ENCODE assay signal across 8 cellular contexts in genomic region chr19:4068058-4068966, GRCh38. TPM values are rescaled to one million over a fixed set of nuclear protein-coding genes. Genes with fewer than 3 reads are reported as not detected.
DNase-seq lines count a peak whose midpoint lies in the region; ATAC-seq and TF ChIP-seq lines count a peak whose summit lies in the region.

No MANE protein-coding gene starts in this region.

- H3K27me3 ChIP-seq in Panc1 (ENCODE audit: control insufficient read depth, insufficient read depth, low read length) (no peaks in the 10 kb centered on the region), esophagus (ENCODE audit: control insufficient read depth in 1 of 2, insufficient read depth in 2 of 2, low read length in 2 of 2) (no peaks in the 10 kb centered on the region)

- in situ Hi-C loops in Panc1 (cut with HindIII; ENCODE audit: low pct_unique_long_range_greater_than_20kb, low sequenced_read_pairs), result no loop called here

- WGBS in esophagus, 2 donors, result 26 to 28% methylated on average over 29 to 31 of the region's 31 CpGs

- intact Hi-C loops in Panc1 (cut with micrococcal nuclease; ENCODE audit: unreplicated experiment), result no loop called here

- H3K4me1 ChIP-seq in Panc1 (ENCODE audit: control insufficient read depth, insufficient read depth, low read length) (0 out of 2 replicates have a peak, but pooled peaks cover 5% of the 10 kb centered on the region), esophagus (ENCODE audit: control insufficient read depth in 2 of 2, insufficient read depth in 2 of 2, low read length in 1 of 2) (peaks cover 0 to 6% of the 10 kb centered on the region in 2 donors)

- H3K27ac ChIP-seq in Panc1 (ENCODE audit: low read length) (peak overlapping the region; percentile 26; the same call in 1 of the 2 replicates), esophagus (ENCODE audit: low read depth in 2 of 2, low read length in 1 of 2) (peak overlapping the region; percentile 96 to 100)

- H3K36me3 ChIP-seq in Panc1 (ENCODE audit: control insufficient read depth, insufficient read depth, low read length) (no peaks in the 10 kb centered on the region; the same call in 1 of the 2 replicates), esophagus (ENCODE audit: control insufficient read depth in 2 of 2, insufficient read depth in 2 of 2, low read length in 1 of 2) (peaks cover 0 to 5% of the 10 kb centered on the region in 2 donors)

- BruUV-seq in Panc1 (replicated peaks; lab: Mats Ljungman, UMichigan), result no TSS peak

- ATAC-seq in Panc1, result no peak
- ATAC-seq in HG03139 (IDR thresholded peaks at IDR 0.05; ENCODE audit: unreplicated experiment), result no peak
- ATAC-seq in HG02798 (IDR thresholded peaks at IDR 0.05; ENCODE audit: poor library complexity, unreplicated experiment), result no peak

- CTCF ChIA-PET in Panc1 (lab: Charles Lee), result no interaction called here

- POLR2A ChIA-PET in Panc1 (lab: Charles Lee), result no interaction called here

- H3K9me3 ChIP-seq in Panc1 (ENCODE audit: control insufficient read depth, insufficient read depth, low read depth, low read length) (no peaks in the 10 kb centered on the region), esophagus (ENCODE audit: control insufficient read depth in 2 of 2, insufficient read depth in 1 of 2, low read depth in 1 of 2, low read length in 1 of 2) (no peaks in the 10 kb centered on the region)

- TF ChIP-seq CTCF in GM12865 (IDR thresholded peaks at IDR 0.05; ENCODE audit: insufficient read depth, low read depth, low read length, missing control alignments), result no peak
- TF ChIP-seq CTCF in Panc1 (IDR thresholded peaks at IDR 0.05), result no peak
- no peak for TF ChIP-seq CTCF in retinal pigment epithelial cell (conservative IDR thresholded peaks at IDR 0.05; ENCODE audit: low read depth, low read length)

- DNase-seq in GM12865 (ENCODE audit: low read depth) (no peak), Panc1 (ENCODE audit: low read depth, low spot score) (no peak), retinal pigment epithelial cell (ENCODE audit: low read depth) (no peak), RKO (ENCODE audit: low spot score) (no peak)
- DNase-seq in activated CD8-positive, alpha-beta memory T cell treated with anti-CD3 and anti-CD28 coated beads for 24 hours, result no peak

- H3K4me3 ChIP-seq in GM12865 (ENCODE audit: low read depth, low read length), result peak overlapping the region; percentile 95
- H3K4me3 ChIP-seq in Panc1 (ENCODE audit: low read depth in 2 of 2, low read length in 2 of 2), result peak overlapping the region; percentile 48 to 59
- H3K4me3 ChIP-seq in esophagus (ENCODE audit: low read depth in 1 of 2, low read length in 2 of 2), result peak overlapping the region; percentile 83 to 98
- peak overlapping the region; percentile 15 for H3K4me3 ChIP-seq in retinal pigment epithelial cell (ENCODE audit: low read length)

RNA-seq across cellular contexts. Expression of gene ZBTB7A, which starts 1.6 kb away (rescaled TPM):
- total RNA-seq in Panc1 (2021; ENCODE audit: unreplicated experiment), result 48.0 TPM
- 42.8 TPM for polyA plus RNA-seq in Panc1 (2012; ENCODE audit: insufficient read length)
- 10 to 100 TPM; 22.4 to 29.7 TPM for polyA plus RNA-seq in esophagus

RNA-seq across cellular contexts. Expression of gene MAP2K2, which starts 55.6 kb away (rescaled TPM):
- total RNA-seq in Panc1 (2021; ENCODE audit: unreplicated experiment), result 151 TPM
- polyA plus RNA-seq in Panc1 (2012; ENCODE audit: insufficient read length), result 197 TPM
- 100 to 1,000 TPM; 120 to 127 TPM for polyA plus RNA-seq in esophagus

Comparison
In these comparisons a context has a peak if more than half of its experiments do, and no peak if none do; other contexts are left out.
1. H3K4me3 ChIP-seq: peak in every context shown above with its lines; median percentile 95 in GM12865; 90 in esophagus; 54 in Panc1; 15 in retinal pigment epithelial cell.